Comparison of ENCODE assay signal across 20 cellular contexts in genomic region chr2:238383135-238383534, GRCh38. TPM values are rescaled to one million over a fixed set of nuclear protein-coding genes. Genes with fewer than 3 reads are reported as not detected.
DNase-seq lines count a peak whose midpoint lies in the region; ATAC-seq, FAIRE-seq and TF ChIP-seq lines count a peak whose summit lies in the region.
"Had no signal": no experiment of that assay in that cellular context is flagged by ENCODE, and none has a peak within 500 bp of the region (broad histone marks: within the 10 kb centered on the region; RNA-seq: fewer than 3 reads in every experiment).

No MANE protein-coding gene starts in this region.

- H3K9me3 ChIP-seq in K562 (replicated peaks; ENCODE audit: control insufficient read depth, insufficient read depth, low read depth, low read length) (no peaks in the 10 kb centered on the region), stomach (no peaks in the 10 kb centered on the region)
- H3K9me3 ChIP-seq: A549 had no signal

- H3K4me1 Mint-ChIP-seq in natural killer cell treated with Interleukin-12 subunit alpha and Interleukin-12 subunit beta and Interleukin-15 and Interleukin-18, amount 100 ng/mL, for 72 hours (ENCODE audit: low read depth in 2 of 2), result peaks cover 30 to 44% of the 10 kb centered on the region in 2 donors
- H3K4me1 Mint-ChIP-seq in natural killer cell, result peaks cover 28 to 56% of the 10 kb centered on the region in 2 donors

- FAIRE-seq in K562 (lab: Jason Lieb, UNC), result no peak
- FAIRE-seq: A549 had no signal

- WGBS in K562 (ENCODE audit: insufficient coverage, low coverage, missing lambda C conversion rate), result 77% methylated on average over 4 of the region's 5 CpGs
- WGBS in stomach, 5 donors, result 94 to 98% (median 96%) methylated on average over 5 of the region's 5 CpGs

- ATAC-seq in natural killer cell treated with Interleukin-12 subunit alpha and Interleukin-12 subunit beta and Interleukin-15 and Interleukin-18, amount 100 ng/mL, for 72 hours, result no peak
- ATAC-seq in natural killer cell, result no peak
- ATAC-seq in K562, result no peak
- ATAC-seq in HG03520 (IDR thresholded peaks at IDR 0.05; ENCODE audit: unreplicated experiment), result no peak
- no peak for ATAC-seq in GM19455 (IDR thresholded peaks at IDR 0.05; ENCODE audit: unreplicated experiment)
- ATAC-seq: A549, HCT116 had no signal

- CTCF ChIA-PET in K562 (lab: Yijun Ruan, JAX; ENCODE audit: low intra/inter-chr PET ratio), result no interaction called here

- no peak for TF ChIP-seq EP300 in K562 (IDR thresholded peaks at IDR 0.05; ENCODE audit: low read length)
- no peak for TF ChIP-seq EP300 in stomach (IDR thresholded peaks at IDR 0.05)

- no peak overlapping the region for H3K9ac ChIP-seq in K562 (ENCODE audit: insufficient read depth in 1 of 2, low read depth in 2 of 2, low read length in 2 of 2)

- no peak overlapping the region for H3K4me2 ChIP-seq in K562 (ENCODE audit: insufficient read depth, low read length)
- H3K4me2 ChIP-seq: A549 had no signal

- H3K36me3 ChIP-seq in K562 (ENCODE audit: control insufficient read depth, insufficient read depth, low read length) (no peaks in the 10 kb centered on the region), stomach (peaks cover 0 to 27% (median 16%) of the 10 kb centered on the region in 4 donors)

- H3K27me3 Mint-ChIP-seq in natural killer cell treated with Interleukin-12 subunit alpha and Interleukin-12 subunit beta and Interleukin-15 and Interleukin-18, amount 100 ng/mL, for 72 hours, result no peaks in the 10 kb centered on the region
- H3K27me3 Mint-ChIP-seq in natural killer cell (ENCODE audit: low read depth in 2 of 2), result no peaks in the 10 kb centered on the region
- H3K27me3 Mint-ChIP-seq: CD4-positive, alpha-beta memory T cell had no signal

- in situ Hi-C loops in K562 (cut with MboI), result no loop called here

- no TSS peak for BruUV-seq in K562 (replicated peaks; lab: Mats Ljungman, UMichigan)

- intact Hi-C loops in natural killer cell (cut with micrococcal nuclease), result no loop called here
- intact Hi-C loops in K562 (cut with micrococcal nuclease), result no loop called here
- intact Hi-C loops in stomach (cut with DNase I; ENCODE audit: low total_unique reads), result no loop called here

- H3K79me2 ChIP-seq in K562 (ENCODE audit: control insufficient read depth, insufficient read depth, low read length), result no peaks in the 10 kb centered on the region

- POLR2A ChIA-PET in K562 (lab: Yijun Ruan, JAX), result interaction anchor here (0.5 kb wide), 1 partner anchor 112 kb away, joined by 3 read pairs; no protein-coding TSS in a partner anchor

- no peaks in the 10 kb centered on the region for H4K20me1 ChIP-seq in K562 (replicated peaks; ENCODE audit: control insufficient read depth, insufficient read depth, low read length)

- H3K27ac Mint-ChIP-seq in natural killer cell treated with Interleukin-12 subunit alpha and Interleukin-12 subunit beta and Interleukin-15 and Interleukin-18, amount 100 ng/mL, for 72 hours, result peak overlapping the region in 1 of 2 donors; percentile 7
- H3K27ac Mint-ChIP-seq in natural killer cell, result peak overlapping the region in 1 of 2 donors; percentile 47
- H3K27ac Mint-ChIP-seq: HFFc6 had no signal

- H3K9me3 Mint-ChIP-seq in natural killer cell treated with Interleukin-12 subunit alpha and Interleukin-12 subunit beta and Interleukin-15 and Interleukin-18, amount 100 ng/mL, for 72 hours, result no peaks in the 10 kb centered on the region
- H3K9me3 Mint-ChIP-seq in natural killer cell, result no peaks in the 10 kb centered on the region
- H3K9me3 Mint-ChIP-seq: CD4-positive, alpha-beta memory T cell; HFFc6 had no signal

- H3K4me3 Mint-ChIP-seq in natural killer cell treated with Interleukin-12 subunit alpha and Interleukin-12 subunit beta and Interleukin-15 and Interleukin-18, amount 100 ng/mL, for 72 hours, result peak overlapping the region; percentile 21
- no peak overlapping the region for H3K4me3 Mint-ChIP-seq in natural killer cell
- H3K4me3 Mint-ChIP-seq: CD4-positive, alpha-beta memory T cell; HFFc6 had no signal

- H2AFZ ChIP-seq in K562 (ENCODE audit: low read depth, low read length), result no peak overlapping the region

- TF ChIP-seq POLR2A in K562 (conservative IDR thresholded peaks at IDR 0.05) (no peak), stomach (IDR thresholded peaks at IDR 0.05) (no peak)

- no peaks in the 10 kb centered on the region for H3K9me1 ChIP-seq in K562 (ENCODE audit: control insufficient read depth, insufficient read depth, low read length)

- no peak for DNase-seq in natural killer cell treated with Interleukin-12 subunit alpha and Interleukin-12 subunit beta and Interleukin-15 and Interleukin-18, amount 100 ng/mL, for 72 hours (ENCODE audit: low spot score)
- DNase-seq in natural killer cell (no peak), K562 (ENCODE audit: extremely low read depth in 1 of 4, low spot score in 3 of 4) (no peak), stomach (peak; percentile 11), HUDEP-2 (lab: John Stamatoyannopoulos, UW; ENCODE audit: unreplicated experiment in 76 of 76) (no peak)
- DNase-seq: AML-193; CD4-positive, alpha-beta memory T cell; DMS79 treated with DMSO at 0.1 percent for 48 hours; GF-D8; GOT3; H7; HFFc6; IMR-90; KG1 had no signal

- H3K27me3 ChIP-seq in K562 (ENCODE audit: control insufficient read depth in 2 of 2, insufficient read depth in 2 of 2, low read length in 2 of 2) (no peaks in the 10 kb centered on the region), stomach (no peaks in the 10 kb centered on the region)

- H3K4me1 ChIP-seq in K562 (replicated peaks in 1 of 2; ENCODE audit: control insufficient read depth in 2 of 2, insufficient read depth in 2 of 2, low read length in 2 of 2) (peaks cover 6 to 9% of the 10 kb centered on the region in 2 experiments; a peak in 4 of 5 replicates), stomach (peaks cover 0 to 38% (median 6%) of the 10 kb centered on the region in 4 donors)
- H3K4me1 ChIP-seq: A549 had no signal

- no peak for TF ChIP-seq RAD21 in K562 (CRISPR knock-in tag; conservative IDR thresholded peaks at IDR 0.05 in 1 of 2, IDR thresholded peaks at IDR 0.05 in 1 of 2)

- H3K4me3 ChIP-seq in K562, result no peak overlapping the region
- no peak overlapping the region for H3K4me3 ChIP-seq in stomach
- H3K4me3 ChIP-seq: A549 had no signal

- H3K27ac ChIP-seq in K562 (ENCODE audit: extremely low read depth, low read depth, low read length) (no peak overlapping the region), stomach (no peak overlapping the region)
- H3K27ac ChIP-seq: 22Rv1, A549, C4-2B had no signal

- peaks cover 5% of the 10 kb centered on the region for H3K36me3 Mint-ChIP-seq in natural killer cell treated with Interleukin-12 subunit alpha and Interleukin-12 subunit beta and Interleukin-15 and Interleukin-18, amount 100 ng/mL, for 72 hours
- H3K36me3 Mint-ChIP-seq in natural killer cell, result no peaks in the 10 kb centered on the region

- no peak for TF ChIP-seq CTCF in natural killer cell (IDR thresholded peaks at IDR 0.05)
- TF ChIP-seq CTCF in K562 (IDR thresholded peaks at IDR 0.05 in 2 of 3, conservative IDR thresholded peaks at IDR 0.05 in 1 of 3; ENCODE audit: insufficient read depth in 2 of 3, low read depth in 1 of 3, low read length in 3 of 3), result no peak
- TF ChIP-seq CTCF in stomach (IDR thresholded peaks at IDR 0.05), result no peak

TF ChIP-seq in K562, 482 proteins besides CTCF, POLR2A, EP300 and RAD21:
- TF ChIP-seq RFX5 (IDR thresholded peaks at IDR 0.05; ENCODE audit: low read depth, low read length) (no peak), ZKSCAN1 (IDR thresholded peaks at IDR 0.05; ENCODE audit: low read depth, low read length) (peak; percentile 85)
TF ChIP-seq in K562: peak in this region for 1.

RNA-seq across cellular contexts. Expression of gene ASB1, which starts 43.6 kb away (rescaled TPM):
- total RNA-seq in natural killer cell treated with Interleukin-12 subunit alpha and Interleukin-12 subunit beta and Interleukin-15 and Interleukin-18, amount 100 ng/mL, for 72 hours, result 10 to 100 TPM; 50.2 to 63.3 TPM
- 10 to 100 TPM; 38.3 to 47.5 (median 38.9) TPM for total RNA-seq in natural killer cell
- 69.7 and 90.0 TPM in 2 replicates for total RNA-seq in K562 (2011; cell fraction: chromatin; rRNA removed; ENCODE audit: low replicate concordance)
- 54.0 and 56.1 TPM in 2 replicates for total RNA-seq in K562 (2011; cell fraction: nucleolus; rRNA removed)
- total RNA-seq in K562 (2011; cell fraction: nucleoplasm; rRNA removed), result 64.5 and 65.1 TPM in 2 replicates
- total RNA-seq in K562 (2014; rRNA removed), result 32.0 and 37.5 TPM in 2 replicates
- 17.5 and 18.0 TPM in 2 replicates for total RNA-seq in K562 (2014; rRNA removed; fragmentation: Illumina TruSeq; extraction: Trizol)
- 18.2 and 20.1 TPM in 2 replicates for total RNA-seq in K562 (2015; rRNA removed; fragmentation: Illumina TruSeq; extraction: Trizol)
- 35.5 and 37.7 TPM in 2 replicates for total RNA-seq in K562 (2021)
- polyA plus RNA-seq in K562 (2011; rRNA removed), result 23.9 and 26.4 TPM in 2 replicates
- polyA plus RNA-seq in K562 (2011; cell fraction: cytosol; rRNA removed), result 25.8 and 40.3 TPM in 2 replicates
- polyA plus RNA-seq in K562 (2011; cell fraction: nucleus; rRNA removed), result 81.4 and 94.5 TPM in 2 replicates
- 22.4 and 22.9 TPM in 2 replicates for polyA plus RNA-seq in K562 (2012)
- 27.5 and 34.9 TPM in 2 replicates for polyA plus RNA-seq in K562 (2014; fragmentation: Illumina TruSeq; extraction: Trizol)
- polyA plus RNA-seq in K562 (2014; fragmentation: Nextera tagmentation; extraction: Ambion mirVana), result 1 to 10 TPM; 6.3 to 8.7 TPM
- 33.1 and 42.1 TPM in 2 replicates for polyA plus RNA-seq in K562 (2014; rRNA removed)
- polyA minus RNA-seq in K562 (2011; rRNA and poly(A)+ RNA removed), result 13.5 and 17.4 TPM in 2 replicates
- 20.6 and 22.0 TPM in 2 replicates for polyA minus RNA-seq in K562 (2011; cell fraction: cytosol; rRNA and poly(A)+ RNA removed)
- 21.3 and 22.2 TPM in 2 replicates for polyA minus RNA-seq in K562 (2011; cell fraction: nucleus; rRNA and poly(A)+ RNA removed)
- 10 to 100 TPM; 10.7 to 36.8 (median 20.6) TPM for total RNA-seq in stomach
- 10 to 100 TPM; 15.4 to 20.6 (median 16.5) TPM for polyA plus RNA-seq in stomach
